9 cellular contexts compared by ENCODE assay signal in the genomic region with DNA sequence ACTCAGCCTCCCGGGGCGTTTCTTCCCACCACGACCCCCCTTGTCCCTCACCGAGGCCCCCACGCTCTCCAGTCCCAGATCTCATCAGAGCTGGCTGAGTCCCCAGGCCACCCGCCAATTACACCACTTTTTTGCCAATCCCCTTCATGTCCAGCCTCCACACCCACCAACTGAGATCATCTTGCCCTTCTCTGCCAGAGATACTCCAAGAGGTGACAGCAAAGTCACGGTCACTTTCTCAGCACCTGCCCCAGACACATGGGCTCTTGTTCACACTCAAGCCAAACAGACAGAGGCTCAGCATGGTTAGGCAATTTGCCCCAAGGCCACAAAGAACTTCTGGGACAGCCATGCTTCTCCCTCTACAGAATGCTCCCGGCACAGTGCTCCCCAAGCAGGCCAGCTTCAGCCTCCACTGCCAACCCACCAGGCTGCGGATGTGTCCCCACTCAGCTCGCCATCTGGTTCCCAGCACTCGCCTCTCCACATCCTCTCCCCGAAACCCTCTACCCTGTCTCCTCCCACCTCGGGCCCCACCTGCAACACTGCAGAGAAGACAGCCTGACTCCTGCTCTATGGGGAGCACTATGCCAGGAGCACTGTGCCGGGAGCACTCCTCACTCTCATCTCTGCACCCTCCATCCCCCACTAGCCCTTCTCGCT. TPM values are rescaled to one million over a fixed set of nuclear protein-coding genes. Genes with fewer than 3 reads are reported as not detected.
A peak's percentile ranks its signal among the peaks of the same experiment; 100 is the strongest.
DNase-seq lines count a peak whose midpoint lies in the region; ATAC-seq and TF ChIP-seq lines count a peak whose summit lies in the region.
"Had no signal": no experiment of that assay in that cellular context is flagged by ENCODE, and none has a peak within 500 bp of the region (broad histone marks: within the 10 kb centered on the region; RNA-seq: fewer than 3 reads in every experiment).

No MANE protein-coding gene starts in this region.

- H3K4me1 ChIP-seq in CD4-positive, alpha-beta memory T cell (ENCODE audit: insufficient read depth, low read length) = peaks cover 10% of the 10 kb centered on the region
- H3K4me1 ChIP-seq in right cardiac atrium (ENCODE audit: control insufficient read depth, insufficient read depth, low read length) = peaks cover 14% of the 10 kb centered on the region
- H3K4me1 ChIP-seq in psoas muscle = peaks cover 25% of the 10 kb centered on the region

- no peak overlapping the region for H3K4me3 ChIP-seq in CD4-positive, alpha-beta memory T cell (ENCODE audit: low read length in 2 of 2)
- H3K4me3 ChIP-seq in right cardiac atrium (ENCODE audit: low read length) (no peak overlapping the region), psoas muscle (no peak overlapping the region)

- peaks cover 8% of the 10 kb centered on the region for H3K36me3 ChIP-seq in CD4-positive, alpha-beta memory T cell (ENCODE audit: insufficient read depth, low read length)
- H3K36me3 ChIP-seq in psoas muscle (ENCODE audit: insufficient read depth in 1 of 2, low read depth in 1 of 2) = peaks cover 2 to 39% of the 10 kb centered on the region in 2 donors

- H3K4me1 Mint-ChIP-seq in CD4-positive, alpha-beta memory T cell = peaks cover 5 to 24% (median 10%) of the 10 kb centered on the region in 4 donors
- H3K4me1 Mint-ChIP-seq in T-helper 17 cell = peaks cover 30% of the 10 kb centered on the region

- no peak for DNase-seq in CD4-positive, alpha-beta memory T cell
- DNase-seq in T-helper 17 cell (no peak), right cardiac atrium (peak; percentile 74 to 91 (median 88)), psoas muscle (peak; percentile 66 to 82), HPDE6-E6E7 (ENCODE audit: extremely low spot score) (no peak), NCI-H524 treated with DMSO at 0.1 percent for 48 hours (lab: John Stamatoyannopoulos, UW) (no peak), NCI-H774 (lab: John Stamatoyannopoulos, UW) (no peak)
- DNase-seq: NCI-H526 had no signal

- peak overlapping the region in 1 of 8 donors; percentile 43 for H3K4me3 Mint-ChIP-seq in CD4-positive, alpha-beta memory T cell
- H3K4me3 Mint-ChIP-seq in T-helper 17 cell = no peak overlapping the region

- no peaks in the 10 kb centered on the region for H3K27me3 ChIP-seq in CD4-positive, alpha-beta memory T cell (ENCODE audit: insufficient read depth, low read length)
- H3K27me3 ChIP-seq in right cardiac atrium (ENCODE audit: control insufficient read depth, insufficient read depth) (no peaks in the 10 kb centered on the region), psoas muscle (ENCODE audit: insufficient read depth in 3 of 3, low read length in 2 of 3) (no peaks in the 10 kb centered on the region)

- H3K27ac Mint-ChIP-seq in CD4-positive, alpha-beta memory T cell = peak overlapping the region in 4 of 7 donors; percentile 57 to 90 (median 66)
- H3K27ac Mint-ChIP-seq in T-helper 17 cell = peak overlapping the region; percentile 89

- ATAC-seq in T-helper 17 cell (no peak), right cardiac atrium (peak in 1 of 2 donors; percentile 1), psoas muscle (peak; percentile 6 to 47 (median 40)), GM18517 (IDR thresholded peaks at IDR 0.05; ENCODE audit: unreplicated experiment) (no peak)

- CTCF ChIA-PET in CD4-positive, alpha-beta memory T cell (lab: Charles Lee; ENCODE audit: partially characterized antibody) = no interaction called here

- no peaks in the 10 kb centered on the region for H3K27me3 Mint-ChIP-seq in CD4-positive, alpha-beta memory T cell
- H3K27me3 Mint-ChIP-seq in T-helper 17 cell = no peaks in the 10 kb centered on the region

- POLR2A ChIA-PET in CD4-positive, alpha-beta memory T cell (lab: Charles Lee; ENCODE audit: partially characterized antibody) = no interaction called here

- H3K9me3 ChIP-seq in CD4-positive, alpha-beta memory T cell (ENCODE audit: control insufficient read depth in 1 of 2, low read length in 2 of 2) = no peaks in the 10 kb centered on the region
- no peaks in the 10 kb centered on the region for H3K9me3 ChIP-seq in T-helper 17 cell (ENCODE audit: control insufficient read depth, low read length, poor library complexity, severe bottlenecking)
- no peaks in the 10 kb centered on the region for H3K9me3 ChIP-seq in right cardiac atrium (ENCODE audit: control insufficient read depth, low read length)
- no peaks in the 10 kb centered on the region for H3K9me3 ChIP-seq in psoas muscle

- H3K36me3 Mint-ChIP-seq in CD4-positive, alpha-beta memory T cell = peaks cover 3 to 14% of the 10 kb centered on the region in 2 donors
- H3K36me3 Mint-ChIP-seq in T-helper 17 cell (ENCODE audit: low read depth) = no peaks in the 10 kb centered on the region

- H3K27ac ChIP-seq in CD4-positive, alpha-beta memory T cell (ENCODE audit: low read depth, low read length) = no peak overlapping the region
- peak overlapping the region; percentile 93 for H3K27ac ChIP-seq in right cardiac atrium (ENCODE audit: low read length)
- H3K27ac ChIP-seq in psoas muscle = peak overlapping the region; percentile 66

- intact Hi-C loops in CD4-positive, alpha-beta memory T cell (cut with micrococcal nuclease) = no loop called here
- intact Hi-C loops in right cardiac atrium (cut with DNase I) (loop anchor here in 2 of 4 donors (5.0 to 10.0 kb wide), 2 partner anchors 65 to 73 kb away; a partner anchor contains a TSS), psoas muscle (cut with DNase I) (no loop called here)

- 47% methylated on average over 15 of the region's 15 CpGs for WGBS in right cardiac atrium
- WGBS in psoas muscle, 3 donors = 33 to 54% (median 39%) methylated on average over 15 of the region's 15 CpGs

- no peaks in the 10 kb centered on the region for H3K9me3 Mint-ChIP-seq in CD4-positive, alpha-beta memory T cell

- no peak for TF ChIP-seq CTCF in psoas muscle (IDR thresholded peaks at IDR 0.05)

RNA-seq across cellular contexts. Expression of a gene that starts 4.5 kb away (rescaled TPM):
- 10 to 100 TPM; 27.4 to 31.2 TPM for total RNA-seq in CD4-positive, alpha-beta memory T cell
- 10 to 100 TPM; 24.1 to 38.1 TPM for polyA plus RNA-seq in CD4-positive, alpha-beta memory T cell
- total RNA-seq in T-helper 17 cell (10 to 100 TPM; 21.7 to 27.0 TPM), right cardiac atrium (100 to 1,000 TPM in 1 of 4 donors, 10 to 100 TPM in 3; 67.7 to 111 (median 82.3) TPM), psoas muscle (100 to 1,000 TPM in 1 of 4 donors, 10 to 100 TPM in 3; 70.1 to 103 (median 87.1) TPM)
- polyA plus RNA-seq in right cardiac atrium (88.7 TPM), psoas muscle (100 to 1,000 TPM; 106 to 185 (median 107) TPM)

RNA-seq across cellular contexts. Expression of a gene that starts 57.9 kb away (rescaled TPM):
- total RNA-seq in CD4-positive, alpha-beta memory T cell = 10 to 100 TPM; 18.9 to 23.9 TPM
- 10 to 100 TPM; 43.5 to 71.0 TPM for polyA plus RNA-seq in CD4-positive, alpha-beta memory T cell
- total RNA-seq in T-helper 17 cell (10 to 100 TPM in 1 of 2 donors, 1 to 10 TPM in 1; 9.0 to 16.5 TPM), right cardiac atrium (10 to 100 TPM; 10.2 to 28.5 (median 21.1) TPM), psoas muscle (10 to 100 TPM in 3 of 4 donors, 1 to 10 TPM in 1; 6.6 to 42.3 (median 14.1) TPM)
- polyA plus RNA-seq in right cardiac atrium (43.7 TPM), psoas muscle (10 to 100 TPM in 2 of 3 donors, 1 to 10 TPM in 1; 9.5 to 67.5 (median 39.9) TPM)

RNA-seq across cellular contexts. Expression of a gene that starts 58.0 kb away (rescaled TPM):
- total RNA-seq in CD4-positive, alpha-beta memory T cell = 10 to 100 TPM; 79.8 to 80.1 TPM
- 100 to 1,000 TPM; 155 to 159 TPM for polyA plus RNA-seq in CD4-positive, alpha-beta memory T cell
- total RNA-seq in T-helper 17 cell (10 to 100 TPM; 73.6 to 77.0 TPM), right cardiac atrium (100 to 1,000 TPM; 336 to 499 (median 479) TPM), psoas muscle (100 to 1,000 TPM; 483 to 621 (median 527) TPM)
- polyA plus RNA-seq in right cardiac atrium (310 TPM), psoas muscle (100 to 1,000 TPM; 385 to 453 (median 396) TPM)

Comparison
In these comparisons a context has a peak if more than half of its experiments do, and no peak if none do; other contexts are left out.
1. DNase-seq: peak in right cardiac atrium (3 of 3) and psoas muscle (2 of 2); none in CD4-positive, alpha-beta memory T cell (0 of 5), T-helper 17 cell (0 of 3), HPDE6-E6E7 (single experiment), NCI-H524 treated with DMSO at 0.1 percent for 48 hours (single experiment) and NCI-H774 (single experiment).
2. ATAC-seq: peak in psoas muscle (4 of 4); none in T-helper 17 cell (single experiment) and GM18517 (single experiment).
3. RNA of a gene that starts 58.0 kb away (total RNA-seq): 483 to 621 TPM in psoas muscle and 336 to 499 TPM in right cardiac atrium; 79.8 to 80.1 TPM in CD4-positive, alpha-beta memory T cell and 73.6 to 77.0 TPM in T-helper 17 cell; every median in the first group is over 4 times any median in the second.